Comparison of ENCODE assay signal across 1 cellular context in the genomic region with DNA sequence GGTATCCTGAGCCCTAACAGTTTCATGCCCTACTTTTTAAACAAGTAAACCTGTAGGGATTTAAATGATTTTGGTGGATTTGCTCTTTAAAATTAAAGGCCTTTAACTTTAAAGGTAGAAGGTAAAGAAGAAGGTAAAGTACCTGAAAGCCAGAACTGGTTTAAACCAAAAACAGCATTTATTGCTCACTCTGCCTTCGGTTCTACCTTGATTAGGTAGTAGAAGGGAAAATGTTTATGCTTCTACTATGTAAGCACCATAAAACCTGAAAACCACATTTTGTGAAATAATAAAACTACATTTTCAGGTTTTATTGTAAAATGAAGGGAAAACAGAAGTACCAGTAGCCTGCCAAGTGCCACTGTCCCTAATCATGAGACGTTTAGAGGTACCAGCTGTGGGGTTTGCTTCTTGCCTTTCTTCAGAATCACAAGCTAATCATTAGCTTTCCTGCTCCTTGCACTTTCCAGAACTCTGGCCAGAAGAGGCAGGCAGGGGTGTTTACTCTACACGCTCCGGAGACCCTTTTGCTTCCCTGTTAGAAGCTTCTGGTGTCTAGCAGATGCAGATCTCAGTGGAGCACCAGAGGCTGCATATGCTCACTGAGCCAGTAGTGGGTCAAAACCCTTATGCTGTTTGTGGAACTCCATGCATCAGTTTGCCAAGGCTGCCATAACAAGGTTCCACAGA.
TF ChIP-seq lines count a peak whose summit lies in the region.

No MANE protein-coding gene starts in this region.

TF ChIP-seq in K562, 482 proteins besides CTCF, POLR2A, EP300 and RAD21 (continued from another document):
- TF ChIP-seq, protein P1, sequence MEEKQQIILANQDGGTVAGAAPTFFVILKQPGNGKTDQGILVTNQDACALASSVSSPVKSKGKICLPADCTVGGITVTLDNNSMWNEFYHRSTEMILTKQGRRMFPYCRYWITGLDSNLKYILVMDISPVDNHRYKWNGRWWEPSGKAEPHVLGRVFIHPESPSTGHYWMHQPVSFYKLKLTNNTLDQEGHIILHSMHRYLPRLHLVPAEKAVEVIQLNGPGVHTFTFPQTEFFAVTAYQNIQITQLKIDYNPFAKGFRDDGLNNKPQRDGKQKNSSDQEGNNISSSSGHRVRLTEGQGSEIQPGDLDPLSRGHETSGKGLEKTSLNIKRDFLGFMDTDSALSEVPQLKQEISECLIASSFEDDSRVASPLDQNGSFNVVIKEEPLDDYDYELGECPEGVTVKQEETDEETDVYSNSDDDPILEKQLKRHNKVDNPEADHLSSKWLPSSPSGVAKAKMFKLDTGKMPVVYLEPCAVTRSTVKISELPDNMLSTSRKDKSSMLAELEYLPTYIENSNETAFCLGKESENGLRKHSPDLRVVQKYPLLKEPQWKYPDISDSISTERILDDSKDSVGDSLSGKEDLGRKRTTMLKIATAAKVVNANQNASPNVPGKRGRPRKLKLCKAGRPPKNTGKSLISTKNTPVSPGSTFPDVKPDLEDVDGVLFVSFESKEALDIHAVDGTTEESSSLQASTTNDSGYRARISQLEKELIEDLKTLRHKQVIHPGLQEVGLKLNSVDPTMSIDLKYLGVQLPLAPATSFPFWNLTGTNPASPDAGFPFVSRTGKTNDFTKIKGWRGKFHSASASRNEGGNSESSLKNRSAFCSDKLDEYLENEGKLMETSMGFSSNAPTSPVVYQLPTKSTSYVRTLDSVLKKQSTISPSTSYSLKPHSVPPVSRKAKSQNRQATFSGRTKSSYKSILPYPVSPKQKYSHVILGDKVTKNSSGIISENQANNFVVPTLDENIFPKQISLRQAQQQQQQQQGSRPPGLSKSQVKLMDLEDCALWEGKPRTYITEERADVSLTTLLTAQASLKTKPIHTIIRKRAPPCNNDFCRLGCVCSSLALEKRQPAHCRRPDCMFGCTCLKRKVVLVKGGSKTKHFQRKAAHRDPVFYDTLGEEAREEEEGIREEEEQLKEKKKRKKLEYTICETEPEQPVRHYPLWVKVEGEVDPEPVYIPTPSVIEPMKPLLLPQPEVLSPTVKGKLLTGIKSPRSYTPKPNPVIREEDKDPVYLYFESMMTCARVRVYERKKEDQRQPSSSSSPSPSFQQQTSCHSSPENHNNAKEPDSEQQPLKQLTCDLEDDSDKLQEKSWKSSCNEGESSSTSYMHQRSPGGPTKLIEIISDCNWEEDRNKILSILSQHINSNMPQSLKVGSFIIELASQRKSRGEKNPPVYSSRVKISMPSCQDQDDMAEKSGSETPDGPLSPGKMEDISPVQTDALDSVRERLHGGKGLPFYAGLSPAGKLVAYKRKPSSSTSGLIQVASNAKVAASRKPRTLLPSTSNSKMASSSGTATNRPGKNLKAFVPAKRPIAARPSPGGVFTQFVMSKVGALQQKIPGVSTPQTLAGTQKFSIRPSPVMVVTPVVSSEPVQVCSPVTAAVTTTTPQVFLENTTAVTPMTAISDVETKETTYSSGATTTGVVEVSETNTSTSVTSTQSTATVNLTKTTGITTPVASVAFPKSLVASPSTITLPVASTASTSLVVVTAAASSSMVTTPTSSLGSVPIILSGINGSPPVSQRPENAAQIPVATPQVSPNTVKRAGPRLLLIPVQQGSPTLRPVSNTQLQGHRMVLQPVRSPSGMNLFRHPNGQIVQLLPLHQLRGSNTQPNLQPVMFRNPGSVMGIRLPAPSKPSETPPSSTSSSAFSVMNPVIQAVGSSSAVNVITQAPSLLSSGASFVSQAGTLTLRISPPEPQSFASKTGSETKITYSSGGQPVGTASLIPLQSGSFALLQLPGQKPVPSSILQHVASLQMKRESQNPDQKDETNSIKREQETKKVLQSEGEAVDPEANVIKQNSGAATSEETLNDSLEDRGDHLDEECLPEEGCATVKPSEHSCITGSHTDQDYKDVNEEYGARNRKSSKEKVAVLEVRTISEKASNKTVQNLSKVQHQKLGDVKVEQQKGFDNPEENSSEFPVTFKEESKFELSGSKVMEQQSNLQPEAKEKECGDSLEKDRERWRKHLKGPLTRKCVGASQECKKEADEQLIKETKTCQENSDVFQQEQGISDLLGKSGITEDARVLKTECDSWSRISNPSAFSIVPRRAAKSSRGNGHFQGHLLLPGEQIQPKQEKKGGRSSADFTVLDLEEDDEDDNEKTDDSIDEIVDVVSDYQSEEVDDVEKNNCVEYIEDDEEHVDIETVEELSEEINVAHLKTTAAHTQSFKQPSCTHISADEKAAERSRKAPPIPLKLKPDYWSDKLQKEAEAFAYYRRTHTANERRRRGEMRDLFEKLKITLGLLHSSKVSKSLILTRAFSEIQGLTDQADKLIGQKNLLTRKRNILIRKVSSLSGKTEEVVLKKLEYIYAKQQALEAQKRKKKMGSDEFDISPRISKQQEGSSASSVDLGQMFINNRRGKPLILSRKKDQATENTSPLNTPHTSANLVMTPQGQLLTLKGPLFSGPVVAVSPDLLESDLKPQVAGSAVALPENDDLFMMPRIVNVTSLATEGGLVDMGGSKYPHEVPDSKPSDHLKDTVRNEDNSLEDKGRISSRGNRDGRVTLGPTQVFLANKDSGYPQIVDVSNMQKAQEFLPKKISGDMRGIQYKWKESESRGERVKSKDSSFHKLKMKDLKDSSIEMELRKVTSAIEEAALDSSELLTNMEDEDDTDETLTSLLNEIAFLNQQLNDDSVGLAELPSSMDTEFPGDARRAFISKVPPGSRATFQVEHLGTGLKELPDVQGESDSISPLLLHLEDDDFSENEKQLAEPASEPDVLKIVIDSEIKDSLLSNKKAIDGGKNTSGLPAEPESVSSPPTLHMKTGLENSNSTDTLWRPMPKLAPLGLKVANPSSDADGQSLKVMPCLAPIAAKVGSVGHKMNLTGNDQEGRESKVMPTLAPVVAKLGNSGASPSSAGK (IDR thresholded peaks at IDR 0.05), result no peak
- no peak for TF ChIP-seq KDM5B (IDR thresholded peaks at IDR 0.05; ENCODE audit: insufficient replicate concordance, low read depth, low read length)
- no peak for TF ChIP-seq ZNF785 (CRISPR knock-in tag; IDR thresholded peaks at IDR 0.05)
- no peak for TF ChIP-seq ZNF77 (CRISPR knock-in tag; IDR thresholded peaks at IDR 0.05)
- no peak for TF ChIP-seq PHB2 (IDR thresholded peaks at IDR 0.05; ENCODE audit: low read depth)
- TF ChIP-seq ZNF586 (CRISPR knock-in tag; conservative IDR thresholded peaks at IDR 0.05), result no peak
- no peak for TF ChIP-seq TCFL5 (CRISPR knock-in tag; conservative IDR thresholded peaks at IDR 0.05)
